12 cellular contexts compared by ENCODE assay signal in the genomic region with DNA sequence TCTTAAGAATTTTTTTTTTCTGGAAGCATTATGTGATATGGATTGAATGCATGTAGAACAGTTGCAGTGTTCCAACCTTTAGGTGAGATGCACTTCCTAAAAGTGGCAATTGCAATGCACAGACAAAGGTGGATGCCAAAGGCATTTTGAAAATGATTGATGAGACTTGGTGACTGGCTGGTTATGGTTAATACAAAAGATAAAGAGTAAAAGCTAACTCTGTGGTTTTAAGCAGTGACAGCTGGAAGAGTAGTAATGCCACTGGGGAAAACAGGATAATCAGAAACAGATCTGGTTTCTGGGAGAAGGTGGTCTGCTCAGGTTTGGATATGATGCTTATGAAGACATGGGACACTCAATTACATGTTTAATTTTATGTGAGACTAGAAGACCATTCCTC.
DNase-seq lines count a peak whose midpoint lies in the region; TF ChIP-seq lines count a peak whose summit lies in the region.
"Had no signal": no experiment of that assay in that cellular context is flagged by ENCODE, and none has a peak within 500 bp of the region (broad histone marks: within the 10 kb centered on the region; RNA-seq: fewer than 3 reads in every experiment).

No MANE protein-coding gene starts in this region.

- TF ChIP-seq POLR2A in stomach (IDR thresholded peaks at IDR 0.05) = no peak

- H3K79me2 ChIP-seq in Karpas-422 (ENCODE audit: low read length) = no peaks in the 10 kb centered on the region

- H3K4me2 ChIP-seq in Karpas-422 (ENCODE audit: low read depth, low read length, poor library complexity, severe bottlenecking) = peak overlapping the region; percentile 54
- H3K4me2 ChIP-seq: BLaER1 treated with 17β-estradiol and CSF1 and Interleukin-3, amounts not matched to agents 10 nM and 100 nM had no signal

- no peaks in the 10 kb centered on the region for H3K9me2 ChIP-seq in Karpas-422 (replicated peaks; ENCODE audit: insufficient read depth, low read length)

- TF ChIP-seq CTCF in stomach (IDR thresholded peaks at IDR 0.05) = no peak

- H3K4me3 ChIP-seq in Karpas-422 (ENCODE audit: low read length) (no peak overlapping the region), stomach (no peak overlapping the region)
- H3K4me3 ChIP-seq: BLaER1 treated with 17β-estradiol and CSF1 and Interleukin-3, amounts not matched to agents 10 nM and 100 nM; GM23248; HAP-1 had no signal

- H3K9me3 ChIP-seq in Karpas-422 (ENCODE audit: low read length) (no peaks in the 10 kb centered on the region), stomach (no peaks in the 10 kb centered on the region)
- H3K9me3 ChIP-seq: BLaER1 treated with 17β-estradiol and CSF1 and Interleukin-3, amounts not matched to agents 10 nM and 100 nM; HAP-1 had no signal

- no peaks in the 10 kb centered on the region for H4K20me1 ChIP-seq in Karpas-422 (ENCODE audit: insufficient read depth, low read depth, low read length)

- peak; percentile 59 for DNase-seq in NCI-H2171 treated with DMSO at 0.1 percent for 48 hours (lab: John Stamatoyannopoulos, UW)
- no peak for DNase-seq in NCI-H2171 (lab: John Stamatoyannopoulos, UW)
- DNase-seq in Karpas-422 = no peak
- DNase-seq in NCI-H82 (lab: John Stamatoyannopoulos, UW) = peak; percentile 75
- peak; percentile 5 for DNase-seq in myocyte (ENCODE audit: low read depth)
- no peak for DNase-seq in A172 (ENCODE audit: low spot score)
- no peak for DNase-seq in stomach
- DNase-seq: Calu3; CD8-positive, alpha-beta T cell; GM23248 had no signal

- peaks cover 21% of the 10 kb centered on the region for H3K4me1 ChIP-seq in Karpas-422 (ENCODE audit: low read length)
- H3K4me1 ChIP-seq in stomach = no peaks in the 10 kb centered on the region
- H3K4me1 ChIP-seq: BLaER1 treated with 17β-estradiol and CSF1 and Interleukin-3, amounts not matched to agents 10 nM and 100 nM had no signal

- H3K27ac ChIP-seq in Karpas-422 (ENCODE audit: low read length) (peak overlapping the region; percentile 60; the same call in 1 of the 2 replicates), stomach (no peak overlapping the region)
- H3K27ac ChIP-seq: BLaER1 treated with 17β-estradiol and CSF1 and Interleukin-3, amounts not matched to agents 10 nM and 100 nM; GM23248 had no signal

- no peak overlapping the region for H3K9ac ChIP-seq in Karpas-422 (ENCODE audit: low read length)
- H3K9ac ChIP-seq: BLaER1 treated with 17β-estradiol and CSF1 and Interleukin-3, amounts not matched to agents 10 nM and 100 nM; GM23248 had no signal

- H3K36me3 ChIP-seq in Karpas-422 (ENCODE audit: insufficient read depth, low read length) = no peaks in the 10 kb centered on the region
- no peaks in the 10 kb centered on the region for H3K36me3 ChIP-seq in stomach
- H3K36me3 ChIP-seq: BLaER1 treated with 17β-estradiol and CSF1 and Interleukin-3, amounts not matched to agents 10 nM and 100 nM; HAP-1 had no signal

- TF ChIP-seq EP300 in stomach (IDR thresholded peaks at IDR 0.05) = no peak

- H3K27me3 ChIP-seq in Karpas-422 (ENCODE audit: low read length) = no peaks in the 10 kb centered on the region
- no peaks in the 10 kb centered on the region for H3K27me3 ChIP-seq in stomach

- H2AFZ ChIP-seq in Karpas-422 (ENCODE audit: low read length) = no peak overlapping the region
- H2AFZ ChIP-seq: GM23248 had no signal

- intact Hi-C loops in stomach (cut with DNase I; ENCODE audit: low total_unique reads) = no loop called here

Comparison
In these comparisons a context has a peak if more than half of its experiments do, and no peak if none do; other contexts are left out.
1. DNase-seq: peak in NCI-H2171 treated with DMSO at 0.1 percent for 48 hours (single experiment), NCI-H82 (single experiment) and myocyte (single experiment); none in NCI-H2171 (single experiment), Karpas-422 (single experiment), A172 (single experiment) and stomach (single experiment).